In the genomic region with DNA sequence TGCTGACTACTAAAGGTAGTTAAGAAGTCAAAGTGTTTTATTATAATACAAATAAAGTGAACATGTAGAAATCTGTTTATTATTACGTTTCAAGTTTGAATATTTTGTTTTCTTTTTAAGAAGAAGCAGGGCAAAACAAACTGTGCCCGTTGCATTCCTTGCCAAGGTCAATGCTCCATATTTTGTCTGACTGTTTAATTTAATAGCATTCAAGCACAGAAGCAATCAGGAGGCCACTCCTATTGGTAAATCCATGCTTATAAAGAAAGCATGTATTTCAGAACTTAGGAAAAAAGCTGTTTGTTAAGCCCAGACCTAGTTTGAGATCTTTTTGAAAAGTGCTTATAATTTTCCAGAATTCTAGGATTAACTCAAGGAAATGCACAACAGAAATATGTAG, we compare ENCODE assay signal across 24 cellular contexts. TPM values are rescaled to one million over a fixed set of nuclear protein-coding genes. Genes with fewer than 3 reads are reported as not detected.
A peak's percentile ranks its signal among the peaks of the same experiment; 100 is the strongest.
DNase-seq lines count a peak whose midpoint lies in the region; ATAC-seq and TF ChIP-seq lines count a peak whose summit lies in the region.
"Had no signal": no experiment of that assay in that cellular context is flagged by ENCODE, and none has a peak within 500 bp of the region (broad histone marks: within the 10 kb centered on the region; RNA-seq: fewer than 3 reads in every experiment).

No MANE protein-coding gene starts in this region.

- no peak for DNase-seq in HCT116 (ENCODE audit: low read depth, low spot score)
- no peak for DNase-seq in brain microvascular endothelial cell
- DNase-seq in CD14-positive monocyte (ENCODE audit: low spot score) = no peak
- DNase-seq in middle frontal gyrus (ENCODE audit: extremely low spot score, low spot score) = no peak
- DNase-seq in AG08395 (ENCODE audit: low spot score) = no peak
- DNase-seq: activated CD8-positive, alpha-beta memory T cell treated with anti-CD3 and anti-CD28 coated beads, Interleukin-2, amount 50 U/mL, for 48 hours; activated effector memory CD4-positive, alpha-beta T cell treated with anti-CD3 and anti-CD28 coated beads, Interleukin-2, amount 50 U/mL, for 16 hours; DND-41; dorsolateral prefrontal cortex; immature natural killer cell; Kasumi-1; mammary epithelial cell; naive thymus-derived CD8-positive, alpha-beta T cell; NCI-H1092 treated with DMSO at 0.1 percent for 48 hours; NCI-H510A treated with DMSO at 0.1 percent for 48 hours; SHP77 treated with DMSO at 0.1 percent for 48 hours; T-helper 17 cell; WERI-Rb-1 had no signal

- H3K9me3 ChIP-seq in HCT116 (ENCODE audit: control insufficient read depth in 1 of 2, insufficient read depth in 1 of 2, low read depth in 1 of 2, low read length in 2 of 2) (no peaks in the 10 kb centered on the region), mesodermal cell (ENCODE audit: control insufficient read depth, low read length) (no peaks in the 10 kb centered on the region), skeletal muscle tissue (ENCODE audit: control insufficient read depth in 3 of 3, low read length in 3 of 3) (no peaks in the 10 kb centered on the region)
- H3K9me3 ChIP-seq: adrenal gland, prostate gland, suprapubic skin had no signal

- H3K4me1 ChIP-seq in HCT116 (ENCODE audit: control insufficient read depth in 1 of 2, insufficient read depth in 2 of 2, low read length in 2 of 2) = peaks cover 30 to 66% of the 10 kb centered on the region in 2 experiments
- peaks cover 36% of the 10 kb centered on the region for H3K4me1 ChIP-seq in mesodermal cell (ENCODE audit: control insufficient read depth, insufficient read depth, low read length, poor library complexity, severe bottlenecking)
- peaks cover 13 to 14% (median 14%) of the 10 kb centered on the region in 3 donors for H3K4me1 ChIP-seq in skeletal muscle tissue (ENCODE audit: control insufficient read depth in 3 of 3, insufficient read depth in 3 of 3, low read length in 3 of 3)
- H3K4me1 ChIP-seq: prostate gland had no signal

- no TSS peak for BruUV-seq in HCT116 (replicated peaks; lab: Mats Ljungman, UMichigan)

- peak overlapping the region; percentile 59 for H3K4me2 ChIP-seq in HCT116 (ENCODE audit: low read length)

- TF ChIP-seq RAD21 in HCT116 (IDR thresholded peaks at IDR 0.05; ENCODE audit: low read depth) = no peak

- no peak overlapping the region for H3K27ac Mint-ChIP-seq in CD14-positive monocyte
- H3K27ac Mint-ChIP-seq: immature natural killer cell; naive thymus-derived CD8-positive, alpha-beta T cell; T-helper 17 cell had no signal

- H3K27me3 ChIP-seq in HCT116 (ENCODE audit: insufficient read depth, low read length) (no peaks in the 10 kb centered on the region), brain microvascular endothelial cell (replicated peaks) (no peaks in the 10 kb centered on the region), skeletal muscle tissue (ENCODE audit: control insufficient read depth in 3 of 3, insufficient read depth in 3 of 3, low read length in 3 of 3) (no peaks in the 10 kb centered on the region)
- H3K27me3 ChIP-seq: adrenal gland, dorsolateral prefrontal cortex, suprapubic skin had no signal

- peak overlapping the region; percentile 57 for H3K9ac ChIP-seq in HCT116 (ENCODE audit: low read length)
- no peak overlapping the region for H3K9ac ChIP-seq in skeletal muscle tissue (ENCODE audit: low read depth in 1 of 3, low read length in 3 of 3)

- no CpG with 5 or more reads among the region's 2 CpGs for WGBS in mesodermal cell (ENCODE audit: insufficient coverage in 2 of 2), 2 experiments

- H3K9me2 ChIP-seq in HCT116 (ENCODE audit: insufficient read depth) = no peaks in the 10 kb centered on the region

- no peaks in the 10 kb centered on the region for H4K20me1 ChIP-seq in HCT116 (ENCODE audit: insufficient read depth)

- H3K9me3 Mint-ChIP-seq in CD14-positive monocyte = peaks cover 0 to 9% (median 1%) of the 10 kb centered on the region in 7 donors

- ATAC-seq in HCT116 = no peak
- no peak for ATAC-seq in HG02763 (IDR thresholded peaks at IDR 0.05; ENCODE audit: unreplicated experiment)
- ATAC-seq: naive thymus-derived CD8-positive, alpha-beta T cell; T-helper 17 cell had no signal

- POLR2A ChIA-PET in HCT116 (lab: Charles Lee) = no interaction called here

- intact Hi-C loops in HCT116 (cut with micrococcal nuclease) = no loop called here
- intact Hi-C loops in CD14-positive monocyte (cut with micrococcal nuclease) = no loop called here

- TF ChIP-seq POLR2A in HCT116 (IDR thresholded peaks at IDR 0.05; ENCODE audit: borderline replicate concordance, extremely low read depth, insufficient read depth, insufficient read length) = no peak

- no peak overlapping the region for H3K4me3 Mint-ChIP-seq in CD14-positive monocyte
- H3K4me3 Mint-ChIP-seq: immature natural killer cell; naive thymus-derived CD8-positive, alpha-beta T cell; T-helper 17 cell had no signal

- in situ Hi-C loops in brain microvascular endothelial cell (cut with HindIII; ENCODE audit: low pct_ligation_motif_present, low sequenced_read_pairs) = no loop called here

- TF ChIP-seq CTCF in HCT116 (IDR thresholded peaks at IDR 0.05 in 2 of 3, conservative IDR thresholded peaks at IDR 0.05 in 1 of 3; ENCODE audit: borderline replicate concordance in 1 of 3, insufficient read depth in 1 of 3, low read depth in 2 of 3, low read length in 2 of 3) (no peak), brain microvascular endothelial cell (IDR thresholded peaks at IDR 0.05; ENCODE audit: low read depth, low read length, missing control alignments) (no peak), CD14-positive monocyte (IDR thresholded peaks at IDR 0.05) (no peak)

- H3K27ac ChIP-seq in HCT116 (ENCODE audit: low read depth, low read length) (no peak overlapping the region), brain microvascular endothelial cell (peak overlapping the region; percentile 67), mesodermal cell (ENCODE audit: low read depth, low read length, severe bottlenecking) (peak overlapping the region; percentile 86), skeletal muscle tissue (ENCODE audit: low read depth, low read length) (peak overlapping the region; percentile 52)
- H3K27ac ChIP-seq: adrenal gland, prostate gland, suprapubic skin, WERI-Rb-1 had no signal

- H3K4me3 ChIP-seq in HCT116 (replicated peaks in 1 of 2; ENCODE audit: low read depth in 1 of 2, low read length in 2 of 2) (no peak overlapping the region), brain microvascular endothelial cell (ENCODE audit: low read depth, low read length) (no peak overlapping the region), mesodermal cell (ENCODE audit: extremely low read depth, insufficient read depth, low read length, poor library complexity, severe bottlenecking) (no peak overlapping the region), skeletal muscle tissue (ENCODE audit: low read length in 3 of 3) (no peak overlapping the region)
- H3K4me3 ChIP-seq: dorsolateral prefrontal cortex, prostate gland, suprapubic skin had no signal

- no peak overlapping the region for H2AFZ ChIP-seq in HCT116 (ENCODE audit: low read depth, low read length, poor library complexity, severe bottlenecking)

- H3K4me1 Mint-ChIP-seq in CD14-positive monocyte = peaks cover 13% of the 10 kb centered on the region
- H3K4me1 Mint-ChIP-seq: T-helper 17 cell had no signal

- RAD21 ChIA-PET in HCT116 (lab: Charles Lee; ENCODE audit: low non-redundant PET in 1 of 2, low total read pairs in 2 of 2, uncharacterized antibody in 2 of 2, unreplicated experiment in 2 of 2) = no interaction called here

- no peaks in the 10 kb centered on the region; a peak in 1 of 4 replicates for H3K36me3 ChIP-seq in HCT116 (ENCODE audit: control insufficient read depth in 1 of 2, insufficient read depth in 2 of 2, low read length in 2 of 2)
- H3K36me3 ChIP-seq in brain microvascular endothelial cell (replicated peaks) = no peaks in the 10 kb centered on the region
- no peaks in the 10 kb centered on the region for H3K36me3 ChIP-seq in mesodermal cell (ENCODE audit: control insufficient read depth, insufficient read depth, low read length)
- no peaks in the 10 kb centered on the region for H3K36me3 ChIP-seq in skeletal muscle tissue (ENCODE audit: control insufficient read depth in 3 of 3, insufficient read depth in 3 of 3, low read length in 3 of 3)
- H3K36me3 ChIP-seq: adrenal gland, prostate gland, suprapubic skin, WERI-Rb-1 had no signal

- CTCF ChIA-PET in HCT116 (lab: Charles Lee) = no interaction called here

- H3K36me3 Mint-ChIP-seq in CD14-positive monocyte = no peaks in the 10 kb centered on the region
- H3K36me3 Mint-ChIP-seq: immature natural killer cell; naive thymus-derived CD8-positive, alpha-beta T cell had no signal

- H3K27me3 Mint-ChIP-seq in CD14-positive monocyte (ENCODE audit: low read depth in 3 of 3) = peaks cover 0 to 6% (median 5%) of the 10 kb centered on the region in 3 donors
- H3K27me3 Mint-ChIP-seq: naive thymus-derived CD8-positive, alpha-beta T cell; T-helper 17 cell had no signal

- peaks cover 37% of the 10 kb centered on the region for H3K79me2 ChIP-seq in HCT116 (ENCODE audit: insufficient read depth, low read length)

TF ChIP-seq in HCT116, 20 proteins besides CTCF, POLR2A, EP300 and RAD21 (continues in another document):
- no peak for TF ChIP-seq YY1 (IDR thresholded peaks at IDR 0.05; ENCODE audit: extremely low read depth, insufficient replicate concordance, low read depth, low read length)
- TF ChIP-seq ELF1 (IDR thresholded peaks at IDR 0.05; ENCODE audit: borderline replicate concordance, low read depth) = no peak

RNA-seq across cellular contexts. Expression of a gene that starts 51.6 kb away (rescaled TPM):
- total RNA-seq in HCT116 (2021; ENCODE audit: unreplicated experiment) (12.3 TPM), skeletal muscle tissue (23.5 TPM)
- 3.8 and 5.3 TPM in 2 replicates for polyA plus RNA-seq in HCT116 (2012)
- 27.6 TPM for polyA plus RNA-seq in mesodermal cell (2013, experiment 1 of 2)
- 30.4 TPM for polyA plus RNA-seq in mesodermal cell (2013, experiment 2 of 2)
- polyA plus RNA-seq in CD14-positive monocyte = not detected
